Comparison of ENCODE assay signal across 21 cellular contexts in genomic region chr4:107423677-107424405, GRCh38.
A peak's percentile ranks its signal among the peaks of the same experiment; 100 is the strongest.
DNase-seq lines count a peak whose midpoint lies in the region; ATAC-seq, FAIRE-seq and TF ChIP-seq lines count a peak whose summit lies in the region.
"Had no signal": no experiment of that assay in that cellular context is flagged by ENCODE, and none has a peak within 500 bp of the region (broad histone marks: within the 10 kb centered on the region; RNA-seq: fewer than 3 reads in every experiment).

No MANE protein-coding gene starts in this region.

- no peaks in the 10 kb centered on the region for H3K27me3 ChIP-seq in bronchial epithelial cell (ENCODE audit: control insufficient read depth, insufficient read depth, low read length)
- H3K27me3 ChIP-seq: MG63 had no signal

- H3K4me3 ChIP-seq in bronchial epithelial cell (ENCODE audit: low read depth, low read length) = no peak overlapping the region
- H3K4me3 ChIP-seq: MG63, SK-N-MC had no signal

- FAIRE-seq in bronchial epithelial cell (lab: Jason Lieb, UNC) (no peak), D721Med (lab: Jason Lieb, UNC) (no peak)

- DNase-seq in NCI-H748 (lab: John Stamatoyannopoulos, UW; ENCODE audit: unreplicated experiment) (peak; percentile 18), NCI-H748 treated with DMSO at 0.1 percent for 48 hours (lab: John Stamatoyannopoulos, UW) (no peak), LHCN-M2 (ENCODE audit: low read depth) (peak; percentile 21), bronchial epithelial cell (ENCODE audit: low read depth) (peak; percentile 20), omental fat pad (ENCODE audit: low spot score) (no peak), D721Med (ENCODE audit: insufficient read length, low spot score) (no peak), NCI-H2171 treated with DMSO at 0.1 percent for 48 hours (lab: John Stamatoyannopoulos, UW) (no peak)
- DNase-seq: C1 segment of cervical spinal cord, GDM1, H9, MG63, NCI-H1048, NCI-H1694, NCI-H2081 treated with DMSO at 0.1 percent for 48 hours, NCI-H345, NCI-H524 treated with DMSO at 0.1 percent for 48 hours, OCI-M1, SHP77, T-cell had no signal

- ATAC-seq in omental fat pad (ENCODE audit: low FRiP score) (peak; percentile 78), GM21619 (IDR thresholded peaks at IDR 0.05; ENCODE audit: unreplicated experiment) (no peak)
- ATAC-seq: T-cell had no signal

- no peaks in the 10 kb centered on the region for H3K36me3 ChIP-seq in bronchial epithelial cell (ENCODE audit: control insufficient read depth, insufficient read depth, low read length)
- H3K36me3 ChIP-seq: MG63 had no signal

- TF ChIP-seq CTCF in bronchial epithelial cell (IDR thresholded peaks at IDR 0.05; ENCODE audit: insufficient read depth, low read length, severe bottlenecking) = no peak
- TF ChIP-seq CTCF in omental fat pad (IDR thresholded peaks at IDR 0.05) = no peak
- no peak for TF ChIP-seq CTCF in D721Med (IDR thresholded peaks at IDR 0.05; ENCODE audit: insufficient read depth, missing control alignments)

Comparison
In these comparisons a context has a peak if more than half of its experiments do, and no peak if none do; other contexts are left out.
1. DNase-seq: peak in NCI-H748 (single experiment), LHCN-M2 (single experiment) and bronchial epithelial cell (single experiment); none in NCI-H748 treated with DMSO at 0.1 percent for 48 hours (single experiment), omental fat pad (single experiment), D721Med (single experiment) and NCI-H2171 treated with DMSO at 0.1 percent for 48 hours (single experiment).